Comparison of ENCODE assay signal across 8 cellular contexts in genomic region chr22:23182289-23183106, GRCh38. TPM values are rescaled to one million over a fixed set of nuclear protein-coding genes. Genes with fewer than 3 reads are reported as not detected.
DNase-seq lines count a peak whose midpoint lies in the region; ATAC-seq and TF ChIP-seq lines count a peak whose summit lies in the region.

No MANE protein-coding gene starts in this region.

- no TSS peak for BruUV-seq in mammary epithelial cell (replicated peaks; lab: Mats Ljungman, UMichigan)

- H3K27ac ChIP-seq in HL-60 (replicated peaks) (peak overlapping the region; percentile 40), mammary epithelial cell (ENCODE audit: insufficient read depth, low read depth, low read length) (peak overlapping the region; percentile 25), lung (ENCODE audit: low read depth in 1 of 2, low read length in 1 of 2) (peak overlapping the region in 1 of 2 donors; percentile 36)

- no peak for ATAC-seq in lung (ENCODE audit: insufficient read depth, low FRiP score)
- peak; percentile 73 for ATAC-seq in stimulated activated effector memory CD8-positive, alpha-beta T cell treated with anti-CD3 and anti-CD28 coated beads, Interleukin-12 subunit alpha, Interleukin-12 subunit beta, amount 100 ng/mL, for 72 hours
- no peak for ATAC-seq in HG03354 (IDR thresholded peaks at IDR 0.05; ENCODE audit: poor library complexity, severe bottlenecking, unreplicated experiment)
- ATAC-seq in sciatic nerve: no peak

- 5% methylated on average over 7 of the region's 13 CpGs for WGBS in mammary epithelial cell (ENCODE audit: low coverage, missing lambda C conversion rate)
- WGBS in lung, 2 donors: 12 to 21% methylated on average over 13 of the region's 13 CpGs

- in situ Hi-C loops in ACHN (cut with HindIII; ENCODE audit: low pct_ligation_motif_present, low pct_unique_long_range_greater_than_20kb, low sequenced_read_pairs) (no loop called here), mammary epithelial cell (cut with MboI; ENCODE audit: low sequenced_read_pairs in 2 of 2) (loop anchor here (5.0 to 25.0 kb wide), 4 partner anchors 52 to 205 kb away; no protein-coding TSS in a partner anchor)

- intact Hi-C loops in mammary epithelial cell (cut with micrococcal nuclease) (loop anchor here (1.0 to 2.0 kb wide), 3 partner anchors 23 to 58 kb away; no protein-coding TSS in a partner anchor), sciatic nerve (cut with DNase I) (loop anchor here (5.0 kb wide), 1 partner anchor 90 kb away; no protein-coding TSS in a partner anchor)

- CTCF ChIA-PET in mammary epithelial cell (lab: Charles Lee; ENCODE audit: low non-redundant PET): interaction anchor here (1.3 kb wide), 1 partner anchor 100 kb away, joined by 10 read pairs; no protein-coding TSS in a partner anchor

- peak overlapping the region; percentile 82 for H3K4me3 ChIP-seq in HL-60 (replicated peaks; ENCODE audit: insufficient read depth, low read length)
- H3K4me3 ChIP-seq in mammary epithelial cell (replicated peaks in 1 of 3; ENCODE audit: insufficient read depth in 1 of 3, low read depth in 2 of 3, low read length in 3 of 3): peak overlapping the region; percentile 33 to 79 (median 78)
- peak overlapping the region; percentile 70 for H3K4me3 ChIP-seq in lung

- H4K20me1 ChIP-seq in mammary epithelial cell (ENCODE audit: insufficient read depth, low read length): no peaks in the 10 kb centered on the region

- peaks cover 22% of the 10 kb centered on the region for H3K36me3 Mint-ChIP-seq in stimulated activated effector memory CD8-positive, alpha-beta T cell treated with anti-CD3 and anti-CD28 coated beads, Interleukin-12 subunit alpha, Interleukin-12 subunit beta, amount 100 ng/mL, for 72 hours

- dilution Hi-C loops in mammary epithelial cell (cut with HindIII; ENCODE audit: low sequenced_read_pairs): no loop called here

- H2AFZ ChIP-seq in mammary epithelial cell (ENCODE audit: low read depth, low read length): no peak overlapping the region

- H3K4me2 ChIP-seq in mammary epithelial cell (ENCODE audit: insufficient read depth, low read depth, low read length): peak overlapping the region; percentile 92

- DNase-seq in ACHN (peak; percentile 3), HL-60 (ENCODE audit: low read depth in 1 of 2, low spot score in 1 of 2) (no peak), T-helper 1 cell (peak in 4 of 5 donors; percentile 29 to 59 (median 34)), mammary epithelial cell (peak; percentile 89), lung (ENCODE audit: low spot score) (no peak), sciatic nerve (ENCODE audit: low spot score) (no peak)
- peak; percentile 29 to 79 for DNase-seq in stimulated activated effector memory CD8-positive, alpha-beta T cell treated with anti-CD3 and anti-CD28 coated beads, Interleukin-12 subunit alpha, Interleukin-12 subunit beta, amount 100 ng/mL, for 72 hours (ENCODE audit: low spot score in 2 of 2)

- peak overlapping the region; percentile 86 for H3K4me3 Mint-ChIP-seq in stimulated activated effector memory CD8-positive, alpha-beta T cell treated with anti-CD3 and anti-CD28 coated beads, Interleukin-12 subunit alpha, Interleukin-12 subunit beta, amount 100 ng/mL, for 72 hours

- H3K9me3 ChIP-seq in mammary epithelial cell (replicated peaks; ENCODE audit: insufficient read depth, low read length) (no peaks in the 10 kb centered on the region), lung (ENCODE audit: control insufficient read depth in 2 of 2, insufficient read depth in 1 of 2, low read length in 1 of 2) (peaks cover 0 to 2% of the 10 kb centered on the region in 2 donors)

- H3K4me1 Mint-ChIP-seq in stimulated activated effector memory CD8-positive, alpha-beta T cell treated with anti-CD3 and anti-CD28 coated beads, Interleukin-12 subunit alpha, Interleukin-12 subunit beta, amount 100 ng/mL, for 72 hours: peaks cover 73% of the 10 kb centered on the region

- TF ChIP-seq CTCF in HL-60 (IDR thresholded peaks at IDR 0.05; ENCODE audit: insufficient read depth, low read length) (no peak), mammary epithelial cell (conservative IDR thresholded peaks at IDR 0.05 in 1 of 2, IDR thresholded peaks at IDR 0.05 in 1 of 2; ENCODE audit: extremely low read depth in 1 of 2, insufficient read depth in 1 of 2, low read depth in 1 of 2, low read length in 2 of 2) (no peak), lung (IDR thresholded peaks at IDR 0.05; ENCODE audit: control extremely low read depth, extremely low read depth) (no peak)

- no peaks in the 10 kb centered on the region for H3K9me3 Mint-ChIP-seq in stimulated activated effector memory CD8-positive, alpha-beta T cell treated with anti-CD3 and anti-CD28 coated beads, Interleukin-12 subunit alpha, Interleukin-12 subunit beta, amount 100 ng/mL, for 72 hours

- no peaks in the 10 kb centered on the region for H3K27me3 ChIP-seq in HL-60 (ENCODE audit: insufficient read depth, poor library complexity, severe bottlenecking)
- H3K27me3 ChIP-seq in mammary epithelial cell (ENCODE audit: insufficient read depth, low read length): no peaks in the 10 kb centered on the region
- no peaks in the 10 kb centered on the region for H3K27me3 ChIP-seq in lung (ENCODE audit: control insufficient read depth, insufficient read depth)

- H3K79me2 ChIP-seq in mammary epithelial cell (ENCODE audit: insufficient read depth, low read length): peaks cover 68% of the 10 kb centered on the region

- H3K9ac ChIP-seq in mammary epithelial cell (ENCODE audit: insufficient read depth, low read length): peak overlapping the region; percentile 37

- peaks cover 2% of the 10 kb centered on the region for H3K36me3 ChIP-seq in mammary epithelial cell (ENCODE audit: insufficient read depth, low read length)
- H3K36me3 ChIP-seq in lung (ENCODE audit: control insufficient read depth in 2 of 2, insufficient read depth in 2 of 2, low read length in 2 of 2): no peaks in the 10 kb centered on the region

- H3K4me1 ChIP-seq in mammary epithelial cell (ENCODE audit: insufficient read depth, low read length) (peaks cover 32% of the 10 kb centered on the region), lung (ENCODE audit: control insufficient read depth in 2 of 2, insufficient read depth in 2 of 2, low read length in 2 of 2) (peaks cover 3 to 15% of the 10 kb centered on the region in 2 donors)

- H3K27ac Mint-ChIP-seq in stimulated activated effector memory CD8-positive, alpha-beta T cell treated with anti-CD3 and anti-CD28 coated beads, Interleukin-12 subunit alpha, Interleukin-12 subunit beta, amount 100 ng/mL, for 72 hours: peak overlapping the region; percentile 78

RNA-seq across cellular contexts. Expression of gene BCR, which starts 2.2 kb away (rescaled TPM):
- total RNA-seq in mammary epithelial cell (10 to 100 TPM; 67.7 to 69.7 TPM), lung (10 to 100 TPM; 28.4 to 67.3 TPM), sciatic nerve (101 TPM)
- polyA plus RNA-seq in mammary epithelial cell (59.1 TPM), lung (10 to 100 TPM; 21.8 to 35.2 TPM)
- 235 TPM for polyA minus RNA-seq in mammary epithelial cell

RNA-seq across cellular contexts. Expression of gene RAB36, which starts 37.2 kb away (rescaled TPM):
- total RNA-seq in mammary epithelial cell (1 to 10 TPM; 8.6 to 8.7 TPM), lung (10 to 100 TPM; 11.2 to 27.5 TPM), sciatic nerve (7.5 TPM)
- polyA plus RNA-seq in mammary epithelial cell (7.6 TPM), lung (1 to 10 TPM; 4.4 to 8.0 TPM)
- polyA minus RNA-seq in mammary epithelial cell: 20.8 TPM

RNA-seq across cellular contexts. Expression of gene RSPH14, which starts 40.7 kb away (rescaled TPM):
- total RNA-seq in mammary epithelial cell (under 1 TPM in 1 of 2 donors, not detected in 1; 0.42 TPM), lung (1 to 10 TPM; 4.1 to 5.8 TPM), sciatic nerve (1.4 TPM)
- polyA plus RNA-seq in mammary epithelial cell (not detected), lung (1 to 10 TPM; 1.5 to 1.7 TPM)
- polyA minus RNA-seq in mammary epithelial cell: not detected

Comparison
In these comparisons a context has a peak if more than half of its experiments do, and no peak if none do; other contexts are left out.
1. DNase-seq: peak in ACHN (single experiment), T-helper 1 cell (4 of 5), mammary epithelial cell (single experiment) and stimulated activated effector memory CD8-positive, alpha-beta T cell treated with anti-CD3 and anti-CD28 coated beads, Interleukin-12 subunit alpha, Interleukin-12 subunit beta, amount 100 ng/mL, for 72 hours (2 of 2); none in HL-60 (0 of 2), lung (single experiment) and sciatic nerve (single experiment).
2. Peak in every context shown above with its lines, with median percentiles within 50 percentile points of each other: H3K4me3 ChIP-seq.